2 cellular contexts compared by ENCODE assay signal in the genomic region with DNA sequence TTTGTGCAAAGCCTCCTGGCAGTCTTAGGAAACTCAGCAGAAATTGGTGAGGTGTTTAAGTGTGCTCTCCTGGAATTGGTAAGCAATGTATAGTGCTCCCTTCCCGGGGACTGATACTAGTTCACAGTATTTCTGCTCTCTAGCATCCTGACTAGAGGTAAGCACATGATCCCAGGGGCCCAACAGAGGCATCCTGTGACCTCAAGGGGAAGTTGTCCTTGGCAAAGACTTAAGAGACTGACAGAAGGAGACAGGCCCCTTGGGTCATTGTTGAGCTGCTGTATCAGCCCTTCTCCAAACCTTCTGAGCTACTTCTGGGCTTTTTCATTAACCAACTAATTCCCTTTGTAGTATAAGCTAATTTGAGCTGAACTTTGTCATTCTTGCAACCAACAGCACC.
TF ChIP-seq lines count a peak whose summit lies in the region.

No MANE protein-coding gene starts in this region.

TF ChIP-seq in liver, 16 proteins besides CTCF, POLR2A, EP300 and RAD21:
- TF ChIP-seq HNF4A (conservative IDR thresholded peaks at IDR 0.05), result no peak
- no peak for TF ChIP-seq HNF4G (IDR thresholded peaks at IDR 0.05)
- TF ChIP-seq, protein P1, sequence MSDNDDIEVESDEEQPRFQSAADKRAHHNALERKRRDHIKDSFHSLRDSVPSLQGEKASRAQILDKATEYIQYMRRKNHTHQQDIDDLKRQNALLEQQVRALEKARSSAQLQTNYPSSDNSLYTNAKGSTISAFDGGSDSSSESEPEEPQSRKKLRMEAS (IDR thresholded peaks at IDR 0.05), result no peak
- TF ChIP-seq, protein P2, sequence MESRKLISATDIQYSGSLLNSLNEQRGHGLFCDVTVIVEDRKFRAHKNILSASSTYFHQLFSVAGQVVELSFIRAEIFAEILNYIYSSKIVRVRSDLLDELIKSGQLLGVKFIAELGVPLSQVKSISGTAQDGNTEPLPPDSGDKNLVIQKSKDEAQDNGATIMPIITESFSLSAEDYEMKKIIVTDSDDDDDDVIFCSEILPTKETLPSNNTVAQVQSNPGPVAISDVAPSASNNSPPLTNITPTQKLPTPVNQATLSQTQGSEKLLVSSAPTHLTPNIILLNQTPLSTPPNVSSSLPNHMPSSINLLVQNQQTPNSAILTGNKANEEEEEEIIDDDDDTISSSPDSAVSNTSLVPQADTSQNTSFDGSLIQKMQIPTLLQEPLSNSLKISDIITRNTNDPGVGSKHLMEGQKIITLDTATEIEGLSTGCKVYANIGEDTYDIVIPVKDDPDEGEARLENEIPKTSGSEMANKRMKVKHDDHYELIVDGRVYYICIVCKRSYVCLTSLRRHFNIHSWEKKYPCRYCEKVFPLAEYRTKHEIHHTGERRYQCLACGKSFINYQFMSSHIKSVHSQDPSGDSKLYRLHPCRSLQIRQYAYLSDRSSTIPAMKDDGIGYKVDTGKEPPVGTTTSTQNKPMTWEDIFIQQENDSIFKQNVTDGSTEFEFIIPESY (IDR thresholded peaks at IDR 0.05), result no peak
- TF ChIP-seq TAF1 (conservative IDR thresholded peaks at IDR 0.05), result no peak
- TF ChIP-seq, protein P3, sequence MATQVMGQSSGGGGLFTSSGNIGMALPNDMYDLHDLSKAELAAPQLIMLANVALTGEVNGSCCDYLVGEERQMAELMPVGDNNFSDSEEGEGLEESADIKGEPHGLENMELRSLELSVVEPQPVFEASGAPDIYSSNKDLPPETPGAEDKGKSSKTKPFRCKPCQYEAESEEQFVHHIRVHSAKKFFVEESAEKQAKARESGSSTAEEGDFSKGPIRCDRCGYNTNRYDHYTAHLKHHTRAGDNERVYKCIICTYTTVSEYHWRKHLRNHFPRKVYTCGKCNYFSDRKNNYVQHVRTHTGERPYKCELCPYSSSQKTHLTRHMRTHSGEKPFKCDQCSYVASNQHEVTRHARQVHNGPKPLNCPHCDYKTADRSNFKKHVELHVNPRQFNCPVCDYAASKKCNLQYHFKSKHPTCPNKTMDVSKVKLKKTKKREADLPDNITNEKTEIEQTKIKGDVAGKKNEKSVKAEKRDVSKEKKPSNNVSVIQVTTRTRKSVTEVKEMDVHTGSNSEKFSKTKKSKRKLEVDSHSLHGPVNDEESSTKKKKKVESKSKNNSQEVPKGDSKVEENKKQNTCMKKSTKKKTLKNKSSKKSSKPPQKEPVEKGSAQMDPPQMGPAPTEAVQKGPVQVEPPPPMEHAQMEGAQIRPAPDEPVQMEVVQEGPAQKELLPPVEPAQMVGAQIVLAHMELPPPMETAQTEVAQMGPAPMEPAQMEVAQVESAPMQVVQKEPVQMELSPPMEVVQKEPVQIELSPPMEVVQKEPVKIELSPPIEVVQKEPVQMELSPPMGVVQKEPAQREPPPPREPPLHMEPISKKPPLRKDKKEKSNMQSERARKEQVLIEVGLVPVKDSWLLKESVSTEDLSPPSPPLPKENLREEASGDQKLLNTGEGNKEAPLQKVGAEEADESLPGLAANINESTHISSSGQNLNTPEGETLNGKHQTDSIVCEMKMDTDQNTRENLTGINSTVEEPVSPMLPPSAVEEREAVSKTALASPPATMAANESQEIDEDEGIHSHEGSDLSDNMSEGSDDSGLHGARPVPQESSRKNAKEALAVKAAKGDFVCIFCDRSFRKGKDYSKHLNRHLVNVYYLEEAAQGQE (IDR thresholded peaks at IDR 0.05), result no peak
- TF ChIP-seq EGR1 (IDR thresholded peaks at IDR 0.05; ENCODE audit: low read depth in 2 of 2), result no peak
- no peak for TF ChIP-seq NR2F2 (IDR thresholded peaks at IDR 0.05)
- TF ChIP-seq YY1 (IDR thresholded peaks at IDR 0.05), result no peak
- TF ChIP-seq GABPA (IDR thresholded peaks at IDR 0.05 in 1 of 2, conservative IDR thresholded peaks at IDR 0.05 in 1 of 2), result no peak
- TF ChIP-seq RXRA (IDR thresholded peaks at IDR 0.05), result no peak
- no peak for TF ChIP-seq ATF3 (IDR thresholded peaks at IDR 0.05)
- no peak for TF ChIP-seq FOXA2 (IDR thresholded peaks at IDR 0.05)
- TF ChIP-seq JUND (IDR thresholded peaks at IDR 0.05), result no peak
- no peak for TF ChIP-seq SP1 (IDR thresholded peaks at IDR 0.05)
- no peak for TF ChIP-seq FOXA1 (IDR thresholded peaks at IDR 0.05)

TF ChIP-seq in HepG2, 621 proteins besides CTCF, POLR2A, EP300 and RAD21:
- TF ChIP-seq, protein P4, sequence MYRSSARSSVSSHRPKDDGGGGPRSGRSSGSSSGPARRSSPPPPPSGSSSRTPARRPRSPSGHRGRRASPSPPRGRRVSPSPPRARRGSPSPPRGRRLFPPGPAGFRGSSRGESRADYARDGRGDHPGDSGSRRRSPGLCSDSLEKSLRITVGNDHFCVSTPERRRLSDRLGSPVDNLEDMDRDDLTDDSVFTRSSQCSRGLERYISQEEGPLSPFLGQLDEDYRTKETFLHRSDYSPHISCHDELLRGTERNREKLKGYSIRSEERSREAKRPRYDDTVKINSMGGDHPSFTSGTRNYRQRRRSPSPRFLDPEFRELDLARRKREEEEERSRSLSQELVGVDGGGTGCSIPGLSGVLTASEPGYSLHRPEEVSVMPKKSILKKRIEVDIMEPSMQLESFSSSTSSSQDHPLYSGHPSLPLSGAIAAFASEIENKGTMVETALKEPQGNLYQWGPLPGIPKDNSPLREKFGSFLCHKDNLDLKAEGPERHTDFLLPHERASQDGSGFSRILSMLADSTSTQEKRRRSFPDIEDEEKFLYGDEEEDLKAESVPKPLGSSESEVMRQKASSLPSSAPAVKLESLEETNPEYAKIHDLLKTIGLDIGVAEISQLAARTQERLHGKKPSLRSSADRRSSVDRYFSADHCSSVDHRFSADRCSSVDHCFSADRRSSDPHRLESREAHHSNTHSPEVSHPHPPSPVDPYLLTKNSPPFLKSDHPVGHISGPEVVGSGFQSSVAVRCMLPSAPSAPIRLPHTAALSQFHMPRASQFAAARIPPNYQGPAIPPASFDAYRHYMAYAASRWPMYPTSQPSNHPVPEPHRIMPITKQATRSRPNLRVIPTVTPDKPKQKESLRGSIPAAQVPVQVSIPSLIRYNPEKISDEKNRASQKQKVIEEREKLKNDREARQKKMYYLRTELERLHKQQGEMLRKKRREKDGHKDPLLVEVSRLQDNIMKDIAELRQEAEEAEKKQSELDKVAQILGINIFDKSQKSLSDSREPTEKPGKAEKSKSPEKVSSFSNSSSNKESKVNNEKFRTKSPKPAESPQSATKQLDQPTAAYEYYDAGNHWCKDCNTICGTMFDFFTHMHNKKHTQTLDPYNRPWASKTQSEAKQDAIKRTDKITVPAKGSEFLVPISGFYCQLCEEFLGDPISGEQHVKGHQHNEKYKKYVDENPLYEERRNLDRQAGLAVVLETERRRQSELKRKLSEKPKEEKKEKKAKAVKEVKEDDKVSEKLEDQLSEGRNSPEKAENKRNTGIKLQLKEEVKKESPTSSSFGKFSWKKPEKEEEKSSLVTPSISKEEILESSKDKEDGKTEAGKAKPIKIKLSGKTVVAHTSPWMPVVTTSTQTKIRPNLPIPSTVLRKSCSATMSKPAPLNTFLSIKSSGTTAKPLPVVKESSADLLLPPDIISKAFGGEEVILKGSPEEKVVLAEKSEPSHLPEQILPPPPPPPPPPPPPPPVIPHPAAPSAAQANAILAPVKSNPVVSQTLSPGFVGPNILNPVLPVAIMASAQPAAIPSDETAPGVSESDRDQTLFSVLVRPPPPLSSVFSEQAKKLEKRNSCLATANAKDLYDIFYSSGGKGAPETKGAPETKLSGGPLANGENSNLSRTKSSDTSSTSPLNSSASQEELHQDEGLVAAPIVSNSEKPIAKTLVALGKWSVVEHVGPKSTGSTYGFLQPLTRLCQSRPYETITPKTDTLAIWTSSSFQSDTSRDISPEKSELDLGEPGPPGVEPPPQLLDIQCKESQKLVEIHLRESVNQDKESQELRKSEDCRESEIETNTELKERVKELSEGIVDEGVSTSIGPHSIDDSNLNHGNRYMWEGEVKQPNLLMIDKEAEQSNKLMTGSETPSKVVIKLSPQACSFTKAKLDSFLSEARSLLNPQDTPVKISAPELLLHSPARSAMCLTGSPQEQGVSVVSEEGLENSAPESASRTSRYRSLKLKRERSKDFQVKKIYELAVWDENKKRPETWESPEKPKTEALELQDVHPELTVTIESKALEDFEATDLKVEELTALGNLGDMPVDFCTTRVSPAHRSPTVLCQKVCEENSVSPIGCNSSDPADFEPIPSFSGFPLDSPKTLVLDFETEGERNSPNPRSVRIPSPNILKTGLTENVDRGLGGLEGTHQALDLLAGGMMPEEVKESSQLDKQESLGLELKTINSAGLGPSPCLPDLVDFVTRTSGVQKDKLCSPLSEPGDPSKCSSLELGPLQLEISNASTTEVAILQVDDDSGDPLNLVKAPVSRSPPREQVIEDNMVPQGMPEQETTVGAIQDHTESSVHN (CRISPR knock-in tag; IDR thresholded peaks at IDR 0.05), result no peak
- TF ChIP-seq GZF1 (CRISPR knock-in tag; IDR thresholded peaks at IDR 0.05) (no peak), ZNF747 (CRISPR knock-in tag; IDR thresholded peaks at IDR 0.05; ENCODE audit: borderline replicate concordance) (no peak)
